ENCODE assay signal across 1 cellular context in the genomic region with DNA sequence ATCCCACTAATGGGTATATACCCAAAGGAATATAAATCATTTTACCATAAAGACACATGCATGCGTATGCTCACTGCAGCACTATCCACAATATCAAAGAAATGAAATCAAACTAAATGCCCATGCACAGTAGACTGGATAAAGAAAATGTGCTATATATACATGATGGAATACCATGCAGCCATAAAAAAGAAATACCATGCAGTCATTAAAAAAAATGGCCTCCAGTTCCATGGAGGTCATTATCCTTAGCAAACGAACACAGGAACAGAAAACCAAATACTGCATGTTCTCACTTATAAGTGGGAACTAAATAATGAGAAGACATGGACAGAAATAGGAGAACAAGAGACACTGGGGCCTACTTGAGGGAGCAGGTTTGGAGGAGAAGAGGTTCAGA.
TF ChIP-seq lines count a peak whose summit lies in the region.

No MANE protein-coding gene starts in this region.

TF ChIP-seq in HEK293, 187 proteins besides CTCF, POLR2A, EP300 and RAD21:
- TF ChIP-seq, protein P1, sequence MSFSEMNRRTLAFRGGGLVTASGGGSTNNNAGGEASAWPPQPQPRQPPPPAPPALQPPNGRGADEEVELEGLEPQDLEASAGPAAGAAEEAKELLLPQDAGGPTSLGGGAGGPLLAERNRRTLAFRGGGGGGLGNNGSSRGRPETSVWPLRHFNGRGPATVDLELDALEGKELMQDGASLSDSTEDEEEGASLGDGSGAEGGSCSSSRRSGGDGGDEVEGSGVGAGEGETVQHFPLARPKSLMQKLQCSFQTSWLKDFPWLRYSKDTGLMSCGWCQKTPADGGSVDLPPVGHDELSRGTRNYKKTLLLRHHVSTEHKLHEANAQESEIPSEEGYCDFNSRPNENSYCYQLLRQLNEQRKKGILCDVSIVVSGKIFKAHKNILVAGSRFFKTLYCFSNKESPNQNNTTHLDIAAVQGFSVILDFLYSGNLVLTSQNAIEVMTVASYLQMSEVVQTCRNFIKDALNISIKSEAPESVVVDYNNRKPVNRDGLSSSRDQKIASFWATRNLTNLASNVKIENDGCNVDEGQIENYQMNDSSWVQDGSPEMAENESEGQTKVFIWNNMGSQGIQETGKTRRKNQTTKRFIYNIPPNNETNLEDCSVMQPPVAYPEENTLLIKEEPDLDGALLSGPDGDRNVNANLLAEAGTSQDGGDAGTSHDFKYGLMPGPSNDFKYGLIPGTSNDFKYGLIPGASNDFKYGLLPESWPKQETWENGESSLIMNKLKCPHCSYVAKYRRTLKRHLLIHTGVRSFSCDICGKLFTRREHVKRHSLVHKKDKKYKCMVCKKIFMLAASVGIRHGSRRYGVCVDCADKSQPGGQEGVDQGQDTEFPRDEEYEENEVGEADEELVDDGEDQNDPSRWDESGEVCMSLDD (tag by site-specific recombination; IDR thresholded peaks at IDR 0.05): no peak
- TF ChIP-seq ZNF146 (tag by site-specific recombination; IDR thresholded peaks at IDR 0.05) (peak; percentile 96), ZNF19 (tag by site-specific recombination; IDR thresholded peaks at IDR 0.05; ENCODE audit: low read depth) (no peak)
